1 cellular context compared by ENCODE assay signal in the genomic region with DNA sequence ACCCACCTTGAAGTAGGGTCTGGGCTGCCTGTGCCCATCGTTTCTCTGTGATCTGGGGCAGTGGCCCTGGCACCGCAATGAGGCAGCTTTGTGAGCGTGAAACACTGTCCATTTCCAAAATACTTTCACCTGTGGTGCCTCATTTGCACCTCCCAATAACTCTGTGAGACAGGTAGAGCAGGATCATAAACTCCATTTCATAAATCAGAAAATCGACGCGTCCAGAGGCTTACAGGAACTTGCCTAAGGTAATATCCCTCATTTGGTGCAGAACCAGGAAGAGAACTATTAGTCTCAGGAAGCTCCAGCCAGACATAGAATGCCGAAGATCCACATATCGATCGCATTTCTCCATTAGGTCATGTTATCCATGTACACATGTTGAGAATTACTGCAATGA.
TF ChIP-seq lines count a peak whose summit lies in the region.

No MANE protein-coding gene starts in this region.

TF ChIP-seq in K562, 482 proteins besides CTCF, POLR2A, EP300 and RAD21:
- TF ChIP-seq, protein P1, sequence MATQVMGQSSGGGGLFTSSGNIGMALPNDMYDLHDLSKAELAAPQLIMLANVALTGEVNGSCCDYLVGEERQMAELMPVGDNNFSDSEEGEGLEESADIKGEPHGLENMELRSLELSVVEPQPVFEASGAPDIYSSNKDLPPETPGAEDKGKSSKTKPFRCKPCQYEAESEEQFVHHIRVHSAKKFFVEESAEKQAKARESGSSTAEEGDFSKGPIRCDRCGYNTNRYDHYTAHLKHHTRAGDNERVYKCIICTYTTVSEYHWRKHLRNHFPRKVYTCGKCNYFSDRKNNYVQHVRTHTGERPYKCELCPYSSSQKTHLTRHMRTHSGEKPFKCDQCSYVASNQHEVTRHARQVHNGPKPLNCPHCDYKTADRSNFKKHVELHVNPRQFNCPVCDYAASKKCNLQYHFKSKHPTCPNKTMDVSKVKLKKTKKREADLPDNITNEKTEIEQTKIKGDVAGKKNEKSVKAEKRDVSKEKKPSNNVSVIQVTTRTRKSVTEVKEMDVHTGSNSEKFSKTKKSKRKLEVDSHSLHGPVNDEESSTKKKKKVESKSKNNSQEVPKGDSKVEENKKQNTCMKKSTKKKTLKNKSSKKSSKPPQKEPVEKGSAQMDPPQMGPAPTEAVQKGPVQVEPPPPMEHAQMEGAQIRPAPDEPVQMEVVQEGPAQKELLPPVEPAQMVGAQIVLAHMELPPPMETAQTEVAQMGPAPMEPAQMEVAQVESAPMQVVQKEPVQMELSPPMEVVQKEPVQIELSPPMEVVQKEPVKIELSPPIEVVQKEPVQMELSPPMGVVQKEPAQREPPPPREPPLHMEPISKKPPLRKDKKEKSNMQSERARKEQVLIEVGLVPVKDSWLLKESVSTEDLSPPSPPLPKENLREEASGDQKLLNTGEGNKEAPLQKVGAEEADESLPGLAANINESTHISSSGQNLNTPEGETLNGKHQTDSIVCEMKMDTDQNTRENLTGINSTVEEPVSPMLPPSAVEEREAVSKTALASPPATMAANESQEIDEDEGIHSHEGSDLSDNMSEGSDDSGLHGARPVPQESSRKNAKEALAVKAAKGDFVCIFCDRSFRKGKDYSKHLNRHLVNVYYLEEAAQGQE (CRISPR knock-in tag; IDR thresholded peaks at IDR 0.05; ENCODE audit: low read depth): no peak
- no peak for TF ChIP-seq SRSF9 (IDR thresholded peaks at IDR 0.05; ENCODE audit: borderline replicate concordance, low read depth, low read length)
- TF ChIP-seq, protein P2, sequence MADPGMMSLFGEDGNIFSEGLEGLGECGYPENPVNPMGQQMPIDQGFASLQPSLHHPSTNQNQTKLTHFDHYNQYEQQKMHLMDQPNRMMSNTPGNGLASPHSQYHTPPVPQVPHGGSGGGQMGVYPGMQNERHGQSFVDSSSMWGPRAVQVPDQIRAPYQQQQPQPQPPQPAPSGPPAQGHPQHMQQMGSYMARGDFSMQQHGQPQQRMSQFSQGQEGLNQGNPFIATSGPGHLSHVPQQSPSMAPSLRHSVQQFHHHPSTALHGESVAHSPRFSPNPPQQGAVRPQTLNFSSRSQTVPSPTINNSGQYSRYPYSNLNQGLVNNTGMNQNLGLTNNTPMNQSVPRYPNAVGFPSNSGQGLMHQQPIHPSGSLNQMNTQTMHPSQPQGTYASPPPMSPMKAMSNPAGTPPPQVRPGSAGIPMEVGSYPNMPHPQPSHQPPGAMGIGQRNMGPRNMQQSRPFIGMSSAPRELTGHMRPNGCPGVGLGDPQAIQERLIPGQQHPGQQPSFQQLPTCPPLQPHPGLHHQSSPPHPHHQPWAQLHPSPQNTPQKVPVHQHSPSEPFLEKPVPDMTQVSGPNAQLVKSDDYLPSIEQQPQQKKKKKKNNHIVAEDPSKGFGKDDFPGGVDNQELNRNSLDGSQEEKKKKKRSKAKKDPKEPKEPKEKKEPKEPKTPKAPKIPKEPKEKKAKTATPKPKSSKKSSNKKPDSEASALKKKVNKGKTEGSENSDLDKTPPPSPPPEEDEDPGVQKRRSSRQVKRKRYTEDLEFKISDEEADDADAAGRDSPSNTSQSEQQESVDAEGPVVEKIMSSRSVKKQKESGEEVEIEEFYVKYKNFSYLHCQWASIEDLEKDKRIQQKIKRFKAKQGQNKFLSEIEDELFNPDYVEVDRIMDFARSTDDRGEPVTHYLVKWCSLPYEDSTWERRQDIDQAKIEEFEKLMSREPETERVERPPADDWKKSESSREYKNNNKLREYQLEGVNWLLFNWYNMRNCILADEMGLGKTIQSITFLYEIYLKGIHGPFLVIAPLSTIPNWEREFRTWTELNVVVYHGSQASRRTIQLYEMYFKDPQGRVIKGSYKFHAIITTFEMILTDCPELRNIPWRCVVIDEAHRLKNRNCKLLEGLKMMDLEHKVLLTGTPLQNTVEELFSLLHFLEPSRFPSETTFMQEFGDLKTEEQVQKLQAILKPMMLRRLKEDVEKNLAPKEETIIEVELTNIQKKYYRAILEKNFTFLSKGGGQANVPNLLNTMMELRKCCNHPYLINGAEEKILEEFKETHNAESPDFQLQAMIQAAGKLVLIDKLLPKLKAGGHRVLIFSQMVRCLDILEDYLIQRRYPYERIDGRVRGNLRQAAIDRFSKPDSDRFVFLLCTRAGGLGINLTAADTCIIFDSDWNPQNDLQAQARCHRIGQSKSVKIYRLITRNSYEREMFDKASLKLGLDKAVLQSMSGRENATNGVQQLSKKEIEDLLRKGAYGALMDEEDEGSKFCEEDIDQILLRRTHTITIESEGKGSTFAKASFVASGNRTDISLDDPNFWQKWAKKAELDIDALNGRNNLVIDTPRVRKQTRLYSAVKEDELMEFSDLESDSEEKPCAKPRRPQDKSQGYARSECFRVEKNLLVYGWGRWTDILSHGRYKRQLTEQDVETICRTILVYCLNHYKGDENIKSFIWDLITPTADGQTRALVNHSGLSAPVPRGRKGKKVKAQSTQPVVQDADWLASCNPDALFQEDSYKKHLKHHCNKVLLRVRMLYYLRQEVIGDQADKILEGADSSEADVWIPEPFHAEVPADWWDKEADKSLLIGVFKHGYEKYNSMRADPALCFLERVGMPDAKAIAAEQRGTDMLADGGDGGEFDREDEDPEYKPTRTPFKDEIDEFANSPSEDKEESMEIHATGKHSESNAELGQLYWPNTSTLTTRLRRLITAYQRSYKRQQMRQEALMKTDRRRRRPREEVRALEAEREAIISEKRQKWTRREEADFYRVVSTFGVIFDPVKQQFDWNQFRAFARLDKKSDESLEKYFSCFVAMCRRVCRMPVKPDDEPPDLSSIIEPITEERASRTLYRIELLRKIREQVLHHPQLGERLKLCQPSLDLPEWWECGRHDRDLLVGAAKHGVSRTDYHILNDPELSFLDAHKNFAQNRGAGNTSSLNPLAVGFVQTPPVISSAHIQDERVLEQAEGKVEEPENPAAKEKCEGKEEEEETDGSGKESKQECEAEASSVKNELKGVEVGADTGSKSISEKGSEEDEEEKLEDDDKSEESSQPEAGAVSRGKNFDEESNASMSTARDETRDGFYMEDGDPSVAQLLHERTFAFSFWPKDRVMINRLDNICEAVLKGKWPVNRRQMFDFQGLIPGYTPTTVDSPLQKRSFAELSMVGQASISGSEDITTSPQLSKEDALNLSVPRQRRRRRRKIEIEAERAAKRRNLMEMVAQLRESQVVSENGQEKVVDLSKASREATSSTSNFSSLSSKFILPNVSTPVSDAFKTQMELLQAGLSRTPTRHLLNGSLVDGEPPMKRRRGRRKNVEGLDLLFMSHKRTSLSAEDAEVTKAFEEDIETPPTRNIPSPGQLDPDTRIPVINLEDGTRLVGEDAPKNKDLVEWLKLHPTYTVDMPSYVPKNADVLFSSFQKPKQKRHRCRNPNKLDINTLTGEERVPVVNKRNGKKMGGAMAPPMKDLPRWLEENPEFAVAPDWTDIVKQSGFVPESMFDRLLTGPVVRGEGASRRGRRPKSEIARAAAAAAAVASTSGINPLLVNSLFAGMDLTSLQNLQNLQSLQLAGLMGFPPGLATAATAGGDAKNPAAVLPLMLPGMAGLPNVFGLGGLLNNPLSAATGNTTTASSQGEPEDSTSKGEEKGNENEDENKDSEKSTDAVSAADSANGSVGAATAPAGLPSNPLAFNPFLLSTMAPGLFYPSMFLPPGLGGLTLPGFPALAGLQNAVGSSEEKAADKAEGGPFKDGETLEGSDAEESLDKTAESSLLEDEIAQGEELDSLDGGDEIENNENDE (IDR thresholded peaks at IDR 0.05; ENCODE audit: low read depth, low read length): no peak
